ENCODE assay signal across 8 cellular contexts in the genomic region with DNA sequence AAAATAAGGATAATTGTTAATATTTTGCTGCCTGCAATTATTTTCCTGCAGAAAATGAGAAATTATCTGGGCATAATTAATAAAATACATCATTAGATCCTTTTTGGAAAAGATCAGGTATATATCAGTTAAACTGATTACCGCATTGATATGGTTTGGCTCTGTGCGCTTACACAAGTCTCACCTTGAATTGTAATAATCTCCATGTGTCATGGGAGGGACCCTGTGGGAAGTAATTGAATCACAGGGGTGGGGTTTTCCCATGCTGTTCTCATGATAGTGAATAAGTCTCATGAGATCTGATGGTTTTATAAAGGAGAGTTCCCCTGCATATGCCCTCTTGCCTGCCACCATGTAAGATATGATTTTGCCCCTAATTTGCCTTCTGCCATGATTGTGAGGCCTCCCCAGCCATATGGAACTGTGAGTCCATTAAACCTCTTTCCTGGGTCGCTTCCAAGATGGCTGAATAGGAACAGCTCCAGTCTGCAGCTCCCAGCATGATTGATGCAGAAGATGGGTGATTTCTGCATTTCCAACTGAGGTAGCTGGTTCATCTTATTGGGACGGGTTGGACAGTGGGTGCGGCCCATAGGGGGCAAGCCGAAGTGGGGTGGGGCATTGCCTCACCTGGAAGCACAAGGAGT. TPM values are rescaled to one million over a fixed set of nuclear protein-coding genes. Genes with fewer than 3 reads are reported as not detected.
A peak's percentile ranks its signal among the peaks of the same experiment; 100 is the strongest.
DNase-seq lines count a peak whose midpoint lies in the region; ATAC-seq, FAIRE-seq and TF ChIP-seq lines count a peak whose summit lies in the region.
"Not testable (repeated sequence)": the region's sequence is repeated elsewhere in the genome, so short reads cannot be mapped to it uniquely, and the experiment has no call there.

No MANE protein-coding gene starts in this region.

- not testable (repeated sequence) for H3K27ac ChIP-seq in astrocyte (ENCODE audit: low read depth, low read length)
- peak overlapping the region; percentile 29 for H3K27ac ChIP-seq in cingulate gyrus (ENCODE audit: low read depth, low read length)

- peak; percentile 62 for ATAC-seq in activated T-helper 17 cell treated with anti-CD3 and anti-CD28 coated beads, Interleukin-2, amount 50 U/mL, for 72 hours (replicated peaks)

- FAIRE-seq in astrocyte (lab: Jason Lieb, UNC): not testable (repeated sequence)

- not testable (repeated sequence) for TF ChIP-seq CTCF in astrocyte (IDR thresholded peaks at IDR 0.05; ENCODE audit: insufficient read depth, low read depth, low read length)

- H3K4me2 ChIP-seq in astrocyte (ENCODE audit: low read length): not testable (repeated sequence)

- H4K20me1 ChIP-seq in astrocyte (ENCODE audit: insufficient read depth, low read length): not testable (repeated sequence)

- POLR2A ChIA-PET in activated CD4-positive, alpha-beta memory T cell treated with anti-CD3 and anti-CD28 coated beads for 36 hours (lab: Charles Lee): interaction anchor here (0.6 to 1.0 kb wide), 3 partner anchors 19 to 224 kb away, joined by 3 to 8 read pairs (median 5); no protein-coding TSS in a partner anchor

- peak; percentile 18 for DNase-seq in CD1c-positive myeloid dendritic cell (ENCODE audit: extremely low spot score)
- peak; percentile 6 for DNase-seq in NCI-H82 (lab: John Stamatoyannopoulos, UW)
- peak; percentile 47 for DNase-seq in activated CD4-positive, alpha-beta memory T cell treated with anti-CD3 and anti-CD28 coated beads for 36 hours
- DNase-seq in astrocyte (ENCODE audit: low read depth): not testable (repeated sequence)
- peak; percentile 23 for DNase-seq in kidney tubule cell (ENCODE audit: low spot score)
- DNase-seq in stimulated activated CD4-positive, alpha-beta T cell treated with anti-CD3 and anti-CD28 coated beads, Interleukin-2, amount 100 ng/mL, for 4 hours (ENCODE audit: low read depth): peak; percentile 26

- not testable (repeated sequence) for H3K9ac ChIP-seq in astrocyte (ENCODE audit: low read length)

- peaks cover 10% of the 10 kb centered on the region for H3K4me1 ChIP-seq in astrocyte (ENCODE audit: insufficient read depth, low read length)

- H3K4me3 ChIP-seq in astrocyte (ENCODE audit: insufficient read depth, low read depth, low read length): not testable (repeated sequence)

- CTCF ChIA-PET in activated CD4-positive, alpha-beta memory T cell treated with anti-CD3 and anti-CD28 coated beads for 36 hours (lab: Charles Lee): not testable (repeated sequence)

- not testable (repeated sequence) for H3K4me3 Mint-ChIP-seq in activated CD4-positive, alpha-beta memory T cell treated with anti-CD3 and anti-CD28 coated beads for 36 hours; astrocyte (ENCODE audit: unreplicated experiment)
- peak overlapping the region; percentile 55 for H3K4me3 Mint-ChIP-seq in activated T-helper 17 cell treated with anti-CD3 and anti-CD28 coated beads, Interleukin-2, amount 50 U/mL, for 72 hours

- not testable (repeated sequence) for H3K9me3 ChIP-seq in astrocyte (ENCODE audit: insufficient read depth, low read depth, low read length)

- H3K27me3 Mint-ChIP-seq in activated CD4-positive, alpha-beta memory T cell treated with anti-CD3 and anti-CD28 coated beads for 36 hours; activated T-helper 17 cell treated with anti-CD3 and anti-CD28 coated beads, Interleukin-2, amount 50 U/mL, for 72 hours; astrocyte (ENCODE audit: low read depth, unreplicated experiment): not testable (repeated sequence)

- not testable (repeated sequence) for H3K27me3 ChIP-seq in astrocyte (ENCODE audit: insufficient read depth, low read length)

- intact Hi-C loops in activated CD4-positive, alpha-beta memory T cell treated with anti-CD3 and anti-CD28 coated beads for 36 hours (cut with micrococcal nuclease): loop anchor here (1.0 kb wide), 1 partner anchor 215 kb away; no protein-coding TSS in a partner anchor

- not testable (repeated sequence) for H3K36me3 ChIP-seq in astrocyte (ENCODE audit: insufficient read depth, low read length)

- not testable (repeated sequence) for H2AFZ ChIP-seq in astrocyte (ENCODE audit: low read depth, low read length)

- H3K79me2 ChIP-seq in astrocyte (ENCODE audit: insufficient read depth, low read length): not testable (repeated sequence)

- peak overlapping the region; percentile 51 for H3K27ac Mint-ChIP-seq in activated CD4-positive, alpha-beta memory T cell treated with anti-CD3 and anti-CD28 coated beads for 36 hours
- peak overlapping the region; percentile 86 for H3K27ac Mint-ChIP-seq in activated T-helper 17 cell treated with anti-CD3 and anti-CD28 coated beads, Interleukin-2, amount 50 U/mL, for 72 hours
- H3K27ac Mint-ChIP-seq in astrocyte (ENCODE audit: unreplicated experiment): peak overlapping the region; percentile 98

- peaks cover 21% of the 10 kb centered on the region for H3K4me1 Mint-ChIP-seq in activated CD4-positive, alpha-beta memory T cell treated with anti-CD3 and anti-CD28 coated beads for 36 hours (ENCODE audit: low read depth)
- peaks cover 13% of the 10 kb centered on the region for H3K4me1 Mint-ChIP-seq in activated T-helper 17 cell treated with anti-CD3 and anti-CD28 coated beads, Interleukin-2, amount 50 U/mL, for 72 hours
- H3K4me1 Mint-ChIP-seq in astrocyte (ENCODE audit: low read depth, unreplicated experiment): peaks cover 15% of the 10 kb centered on the region

- H3K36me3 Mint-ChIP-seq in activated CD4-positive, alpha-beta memory T cell treated with anti-CD3 and anti-CD28 coated beads for 36 hours: peaks cover 13% of the 10 kb centered on the region
- H3K36me3 Mint-ChIP-seq in activated T-helper 17 cell treated with anti-CD3 and anti-CD28 coated beads, Interleukin-2, amount 50 U/mL, for 72 hours (ENCODE audit: low read depth); astrocyte (ENCODE audit: low read depth, unreplicated experiment): not testable (repeated sequence)

- peaks cover 27% of the 10 kb centered on the region for H3K9me3 Mint-ChIP-seq in activated CD4-positive, alpha-beta memory T cell treated with anti-CD3 and anti-CD28 coated beads for 36 hours
- H3K9me3 Mint-ChIP-seq in activated T-helper 17 cell treated with anti-CD3 and anti-CD28 coated beads, Interleukin-2, amount 50 U/mL, for 72 hours: not testable (repeated sequence)
- peaks cover 13% of the 10 kb centered on the region for H3K9me3 Mint-ChIP-seq in astrocyte (ENCODE audit: unreplicated experiment)

RNA-seq across cellular contexts. Expression of gene PRTFDC1, which starts 30.1 kb away (rescaled TPM):
- total RNA-seq in activated CD4-positive, alpha-beta memory T cell treated with anti-CD3 and anti-CD28 coated beads for 36 hours: under 1 TPM; 0.36 to 0.41 TPM
- total RNA-seq in activated T-helper 17 cell treated with anti-CD3 and anti-CD28 coated beads, Interleukin-2, amount 50 U/mL, for 72 hours: under 1 TPM; 0.58 to 0.77 TPM
- total RNA-seq in astrocyte: 9.1 and 10.6 TPM in 2 replicates
